ENCODE assay signal across 1 cellular context in the genomic region with DNA sequence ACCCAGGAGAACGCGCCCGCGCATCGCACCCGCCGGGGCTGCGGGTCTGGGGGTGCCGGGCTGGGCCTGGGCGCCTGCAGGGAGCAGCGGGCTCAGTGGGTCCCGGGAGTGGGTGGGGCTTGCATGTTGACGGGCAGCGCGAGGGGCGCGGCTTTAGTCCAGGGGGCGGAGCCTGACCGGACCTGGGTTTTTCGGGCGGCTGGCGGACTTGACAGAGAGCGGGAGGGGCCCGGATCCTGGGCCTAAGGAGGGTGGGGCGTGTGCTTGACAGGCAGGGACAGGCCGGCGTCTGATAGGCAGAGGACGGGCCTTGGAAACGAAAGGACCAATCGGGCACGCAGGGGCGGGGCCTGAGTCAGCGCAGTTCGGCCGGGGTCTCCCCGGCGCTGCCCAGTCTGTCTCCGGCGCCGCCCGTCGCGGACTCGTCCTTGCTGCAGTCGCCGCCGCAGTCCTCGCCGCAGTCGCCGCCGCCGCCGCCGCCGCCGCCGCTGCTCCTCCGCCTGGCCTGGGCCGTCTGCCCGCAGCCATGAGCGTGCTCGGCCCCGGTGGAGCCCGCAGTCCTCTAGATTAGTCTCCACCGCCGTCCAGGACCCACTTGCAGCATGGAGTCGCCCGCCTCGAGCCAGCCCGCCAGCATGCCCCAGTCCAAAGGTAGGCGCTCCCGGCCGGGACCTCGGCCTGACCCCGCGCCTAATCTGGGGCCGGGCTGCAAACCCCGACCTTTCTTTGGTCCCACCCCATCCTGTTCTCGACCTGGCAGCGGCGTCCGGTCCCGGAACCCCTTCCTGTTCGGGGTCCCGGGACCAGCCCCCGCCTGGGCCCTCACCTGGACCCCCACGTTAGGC.
TF ChIP-seq lines count a peak whose summit lies in the region.

Gene MAP2K3 (plus strand): TSS at position 393 of the 845 bp plus-strand sequence. CDS start 210 bp downstream, at position 603.

TF ChIP-seq in H1, 55 proteins besides CTCF, POLR2A, EP300 and RAD21:
- peak; percentile 91 for TF ChIP-seq SP1 (IDR thresholded peaks at IDR 0.05; ENCODE audit: low read depth, low read length)
- TF ChIP-seq KDM5A (IDR thresholded peaks at IDR 0.05; ENCODE audit: low read length): no peak
- 0 out of 2 replicates have a peak, but pooled peaks have one; percentile 37 for TF ChIP-seq MAX (IDR thresholded peaks at IDR 0.05)
- TF ChIP-seq POLR2AphosphoS5 (IDR thresholded peaks at IDR 0.05; ENCODE audit: low read depth, low read length): peak; percentile 73
- TF ChIP-seq ASH2L (IDR thresholded peaks at IDR 0.05; ENCODE audit: low read length): peak; percentile 41
- TF ChIP-seq TAF7 (optimal IDR thresholded peaks at IDR 0.05; ENCODE audit: borderline replicate concordance, low read depth, low read length): peak; percentile 89
- TF ChIP-seq PHF8 (conservative IDR thresholded peaks at IDR 0.05; ENCODE audit: low read depth, low read length): peak; percentile 60
- TF ChIP-seq SP2 (IDR thresholded peaks at IDR 0.05; ENCODE audit: low read length): peak; percentile 33; the same call in 1 of the 2 replicates
- TF ChIP-seq TBP (IDR thresholded peaks at IDR 0.05; ENCODE audit: low read depth, low read length): peak; percentile 95
- peak; percentile 99 for TF ChIP-seq TAF1 (IDR thresholded peaks at IDR 0.05; ENCODE audit: low read depth, low read length)
- TF ChIP-seq CHD2 (IDR thresholded peaks at IDR 0.05; ENCODE audit: low read length): 0 out of 2 replicates have a peak, but pooled peaks have one; percentile 58
- TF ChIP-seq, protein P1, sequence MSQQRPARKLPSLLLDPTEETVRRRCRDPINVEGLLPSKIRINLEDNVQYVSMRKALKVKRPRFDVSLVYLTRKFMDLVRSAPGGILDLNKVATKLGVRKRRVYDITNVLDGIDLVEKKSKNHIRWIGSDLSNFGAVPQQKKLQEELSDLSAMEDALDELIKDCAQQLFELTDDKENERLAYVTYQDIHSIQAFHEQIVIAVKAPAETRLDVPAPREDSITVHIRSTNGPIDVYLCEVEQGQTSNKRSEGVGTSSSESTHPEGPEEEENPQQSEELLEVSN (IDR thresholded peaks at IDR 0.05): no peak; the same call in 1 of the 2 replicates
- peak; percentile 88 for TF ChIP-seq SP4 (IDR thresholded peaks at IDR 0.05; ENCODE audit: low read length)
- no peak for TF ChIP-seq HDAC6 (IDR thresholded peaks at IDR 0.05; ENCODE audit: low read depth, low read length)
- TF ChIP-seq, protein P2, sequence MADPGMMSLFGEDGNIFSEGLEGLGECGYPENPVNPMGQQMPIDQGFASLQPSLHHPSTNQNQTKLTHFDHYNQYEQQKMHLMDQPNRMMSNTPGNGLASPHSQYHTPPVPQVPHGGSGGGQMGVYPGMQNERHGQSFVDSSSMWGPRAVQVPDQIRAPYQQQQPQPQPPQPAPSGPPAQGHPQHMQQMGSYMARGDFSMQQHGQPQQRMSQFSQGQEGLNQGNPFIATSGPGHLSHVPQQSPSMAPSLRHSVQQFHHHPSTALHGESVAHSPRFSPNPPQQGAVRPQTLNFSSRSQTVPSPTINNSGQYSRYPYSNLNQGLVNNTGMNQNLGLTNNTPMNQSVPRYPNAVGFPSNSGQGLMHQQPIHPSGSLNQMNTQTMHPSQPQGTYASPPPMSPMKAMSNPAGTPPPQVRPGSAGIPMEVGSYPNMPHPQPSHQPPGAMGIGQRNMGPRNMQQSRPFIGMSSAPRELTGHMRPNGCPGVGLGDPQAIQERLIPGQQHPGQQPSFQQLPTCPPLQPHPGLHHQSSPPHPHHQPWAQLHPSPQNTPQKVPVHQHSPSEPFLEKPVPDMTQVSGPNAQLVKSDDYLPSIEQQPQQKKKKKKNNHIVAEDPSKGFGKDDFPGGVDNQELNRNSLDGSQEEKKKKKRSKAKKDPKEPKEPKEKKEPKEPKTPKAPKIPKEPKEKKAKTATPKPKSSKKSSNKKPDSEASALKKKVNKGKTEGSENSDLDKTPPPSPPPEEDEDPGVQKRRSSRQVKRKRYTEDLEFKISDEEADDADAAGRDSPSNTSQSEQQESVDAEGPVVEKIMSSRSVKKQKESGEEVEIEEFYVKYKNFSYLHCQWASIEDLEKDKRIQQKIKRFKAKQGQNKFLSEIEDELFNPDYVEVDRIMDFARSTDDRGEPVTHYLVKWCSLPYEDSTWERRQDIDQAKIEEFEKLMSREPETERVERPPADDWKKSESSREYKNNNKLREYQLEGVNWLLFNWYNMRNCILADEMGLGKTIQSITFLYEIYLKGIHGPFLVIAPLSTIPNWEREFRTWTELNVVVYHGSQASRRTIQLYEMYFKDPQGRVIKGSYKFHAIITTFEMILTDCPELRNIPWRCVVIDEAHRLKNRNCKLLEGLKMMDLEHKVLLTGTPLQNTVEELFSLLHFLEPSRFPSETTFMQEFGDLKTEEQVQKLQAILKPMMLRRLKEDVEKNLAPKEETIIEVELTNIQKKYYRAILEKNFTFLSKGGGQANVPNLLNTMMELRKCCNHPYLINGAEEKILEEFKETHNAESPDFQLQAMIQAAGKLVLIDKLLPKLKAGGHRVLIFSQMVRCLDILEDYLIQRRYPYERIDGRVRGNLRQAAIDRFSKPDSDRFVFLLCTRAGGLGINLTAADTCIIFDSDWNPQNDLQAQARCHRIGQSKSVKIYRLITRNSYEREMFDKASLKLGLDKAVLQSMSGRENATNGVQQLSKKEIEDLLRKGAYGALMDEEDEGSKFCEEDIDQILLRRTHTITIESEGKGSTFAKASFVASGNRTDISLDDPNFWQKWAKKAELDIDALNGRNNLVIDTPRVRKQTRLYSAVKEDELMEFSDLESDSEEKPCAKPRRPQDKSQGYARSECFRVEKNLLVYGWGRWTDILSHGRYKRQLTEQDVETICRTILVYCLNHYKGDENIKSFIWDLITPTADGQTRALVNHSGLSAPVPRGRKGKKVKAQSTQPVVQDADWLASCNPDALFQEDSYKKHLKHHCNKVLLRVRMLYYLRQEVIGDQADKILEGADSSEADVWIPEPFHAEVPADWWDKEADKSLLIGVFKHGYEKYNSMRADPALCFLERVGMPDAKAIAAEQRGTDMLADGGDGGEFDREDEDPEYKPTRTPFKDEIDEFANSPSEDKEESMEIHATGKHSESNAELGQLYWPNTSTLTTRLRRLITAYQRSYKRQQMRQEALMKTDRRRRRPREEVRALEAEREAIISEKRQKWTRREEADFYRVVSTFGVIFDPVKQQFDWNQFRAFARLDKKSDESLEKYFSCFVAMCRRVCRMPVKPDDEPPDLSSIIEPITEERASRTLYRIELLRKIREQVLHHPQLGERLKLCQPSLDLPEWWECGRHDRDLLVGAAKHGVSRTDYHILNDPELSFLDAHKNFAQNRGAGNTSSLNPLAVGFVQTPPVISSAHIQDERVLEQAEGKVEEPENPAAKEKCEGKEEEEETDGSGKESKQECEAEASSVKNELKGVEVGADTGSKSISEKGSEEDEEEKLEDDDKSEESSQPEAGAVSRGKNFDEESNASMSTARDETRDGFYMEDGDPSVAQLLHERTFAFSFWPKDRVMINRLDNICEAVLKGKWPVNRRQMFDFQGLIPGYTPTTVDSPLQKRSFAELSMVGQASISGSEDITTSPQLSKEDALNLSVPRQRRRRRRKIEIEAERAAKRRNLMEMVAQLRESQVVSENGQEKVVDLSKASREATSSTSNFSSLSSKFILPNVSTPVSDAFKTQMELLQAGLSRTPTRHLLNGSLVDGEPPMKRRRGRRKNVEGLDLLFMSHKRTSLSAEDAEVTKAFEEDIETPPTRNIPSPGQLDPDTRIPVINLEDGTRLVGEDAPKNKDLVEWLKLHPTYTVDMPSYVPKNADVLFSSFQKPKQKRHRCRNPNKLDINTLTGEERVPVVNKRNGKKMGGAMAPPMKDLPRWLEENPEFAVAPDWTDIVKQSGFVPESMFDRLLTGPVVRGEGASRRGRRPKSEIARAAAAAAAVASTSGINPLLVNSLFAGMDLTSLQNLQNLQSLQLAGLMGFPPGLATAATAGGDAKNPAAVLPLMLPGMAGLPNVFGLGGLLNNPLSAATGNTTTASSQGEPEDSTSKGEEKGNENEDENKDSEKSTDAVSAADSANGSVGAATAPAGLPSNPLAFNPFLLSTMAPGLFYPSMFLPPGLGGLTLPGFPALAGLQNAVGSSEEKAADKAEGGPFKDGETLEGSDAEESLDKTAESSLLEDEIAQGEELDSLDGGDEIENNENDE (IDR thresholded peaks at IDR 0.05; ENCODE audit: insufficient replicate concordance, low read length): no peak
